In the genomic region with DNA sequence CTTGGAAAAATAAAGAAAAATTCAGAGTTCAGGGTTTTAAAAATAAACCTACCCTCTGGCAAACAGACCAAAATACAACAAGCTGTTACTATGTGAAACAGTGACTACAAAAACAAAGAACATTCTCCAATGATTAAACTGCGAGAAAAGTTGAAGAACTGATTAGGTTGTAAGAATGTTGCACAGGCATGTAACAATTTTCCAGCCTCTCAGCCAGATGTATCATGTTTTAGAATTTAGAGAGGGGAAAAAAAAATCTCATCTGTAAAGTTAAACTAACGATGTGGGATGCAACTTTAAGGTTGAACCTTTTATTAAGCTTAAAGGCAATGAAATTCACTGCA, we compare ENCODE assay signal across 8 cellular contexts.
A peak's percentile ranks its signal among the peaks of the same experiment; 100 is the strongest.
DNase-seq lines count a peak whose midpoint lies in the region; ATAC-seq and TF ChIP-seq lines count a peak whose summit lies in the region.

No MANE protein-coding gene starts in this region.

- intact Hi-C loops in activated CD8-positive, alpha-beta T cell treated with anti-CD3 and anti-CD28 coated beads for 36 hours (cut with micrococcal nuclease): no loop called here
- intact Hi-C loops in upper lobe of right lung (cut with DNase I) (no loop called here), posterior cingulate gyrus (cut with DNase I) (no loop called here), left colon (cut with DNase I, micrococcal nuclease) (no loop called here)

- no peak overlapping the region for H3K27ac Mint-ChIP-seq in activated CD8-positive, alpha-beta T cell treated with anti-CD3 and anti-CD28 coated beads for 36 hours
- no peak overlapping the region for H3K27ac Mint-ChIP-seq in activated CD8-positive, alpha-beta T cell treated with anti-CD3 and anti-CD28 coated beads, Interleukin-2, amount 10 ng/mL, durations not matched to agents 7 days and 5 days

- no peak for DNase-seq in activated CD8-positive, alpha-beta T cell treated with anti-CD3 and anti-CD28 coated beads for 36 hours
- DNase-seq in activated CD8-positive, alpha-beta T cell treated with anti-CD3 and anti-CD28 coated beads, Interleukin-2, amount 10 ng/mL, durations not matched to agents 7 days and 5 days: no peak
- DNase-seq in upper lobe of right lung (no peak), posterior cingulate gyrus (no peak), left colon (no peak)

- peaks cover 1% of the 10 kb centered on the region for H3K27me3 Mint-ChIP-seq in activated CD8-positive, alpha-beta T cell treated with anti-CD3 and anti-CD28 coated beads for 36 hours
- peaks cover 7% of the 10 kb centered on the region for H3K27me3 Mint-ChIP-seq in activated CD8-positive, alpha-beta T cell treated with anti-CD3 and anti-CD28 coated beads, Interleukin-2, amount 10 ng/mL, durations not matched to agents 7 days and 5 days (ENCODE audit: low read depth)

- no peak for ATAC-seq in activated CD8-positive, alpha-beta T cell treated with anti-CD3 and anti-CD28 coated beads for 36 hours
- no peak for ATAC-seq in activated CD8-positive, alpha-beta T cell treated with anti-CD3 and anti-CD28 coated beads, Interleukin-2, amount 10 ng/mL, durations not matched to agents 7 days and 5 days
- ATAC-seq in upper lobe of right lung (peak; percentile 6), HG03159 (IDR thresholded peaks at IDR 0.05; ENCODE audit: unreplicated experiment) (no peak), left colon (no peak)

- WGBS in mesodermal cell (ENCODE audit: insufficient coverage in 2 of 2), 2 experiments: no CpG with 5 or more reads among the region's 2 CpGs

- TF ChIP-seq CTCF in activated CD8-positive, alpha-beta T cell treated with anti-CD3 and anti-CD28 coated beads for 36 hours (IDR thresholded peaks at IDR 0.05): no peak
- TF ChIP-seq CTCF in upper lobe of right lung (IDR thresholded peaks at IDR 0.05): no peak

- H3K9me3 Mint-ChIP-seq in activated CD8-positive, alpha-beta T cell treated with anti-CD3 and anti-CD28 coated beads for 36 hours: no peaks in the 10 kb centered on the region
- no peaks in the 10 kb centered on the region for H3K9me3 Mint-ChIP-seq in activated CD8-positive, alpha-beta T cell treated with anti-CD3 and anti-CD28 coated beads, Interleukin-2, amount 10 ng/mL, durations not matched to agents 7 days and 5 days (ENCODE audit: insufficient read depth)

- H3K36me3 ChIP-seq in mesodermal cell (ENCODE audit: control insufficient read depth, insufficient read depth, low read length) (peaks cover 3% of the 10 kb centered on the region), upper lobe of right lung (no peaks in the 10 kb centered on the region)

- peak overlapping the region; percentile 3 for H3K4me3 Mint-ChIP-seq in activated CD8-positive, alpha-beta T cell treated with anti-CD3 and anti-CD28 coated beads for 36 hours
- no peak overlapping the region for H3K4me3 Mint-ChIP-seq in activated CD8-positive, alpha-beta T cell treated with anti-CD3 and anti-CD28 coated beads, Interleukin-2, amount 10 ng/mL, durations not matched to agents 7 days and 5 days

- H3K27ac ChIP-seq in cingulate gyrus (ENCODE audit: low read depth, low read length) (peak overlapping the region; percentile 71), mesodermal cell (ENCODE audit: low read depth, low read length, severe bottlenecking) (peak overlapping the region; percentile 99), upper lobe of right lung (peak overlapping the region; percentile 75)

- peaks cover 17% of the 10 kb centered on the region for H3K4me1 Mint-ChIP-seq in activated CD8-positive, alpha-beta T cell treated with anti-CD3 and anti-CD28 coated beads for 36 hours (ENCODE audit: low read depth)
- no peaks in the 10 kb centered on the region for H3K4me1 Mint-ChIP-seq in activated CD8-positive, alpha-beta T cell treated with anti-CD3 and anti-CD28 coated beads, Interleukin-2, amount 10 ng/mL, durations not matched to agents 7 days and 5 days (ENCODE audit: low read depth)

- H3K36me3 Mint-ChIP-seq in activated CD8-positive, alpha-beta T cell treated with anti-CD3 and anti-CD28 coated beads for 36 hours (ENCODE audit: low read depth): no peaks in the 10 kb centered on the region
- H3K36me3 Mint-ChIP-seq in activated CD8-positive, alpha-beta T cell treated with anti-CD3 and anti-CD28 coated beads, Interleukin-2, amount 10 ng/mL, durations not matched to agents 7 days and 5 days (ENCODE audit: low read depth): no peaks in the 10 kb centered on the region

- POLR2A ChIA-PET in activated CD8-positive, alpha-beta T cell treated with anti-CD3 and anti-CD28 coated beads for 36 hours (lab: Charles Lee): no interaction called here
- POLR2A ChIA-PET in activated CD8-positive, alpha-beta T cell treated with anti-CD3 and anti-CD28 coated beads, Interleukin-2, amount 10 ng/mL, durations not matched to agents 7 days and 5 days (lab: Charles Lee): interaction anchor here (0.7 kb wide), 1 partner anchor 27 kb away, joined by 4 read pairs; no protein-coding TSS in a partner anchor

- peaks cover 19% of the 10 kb centered on the region for H3K4me1 ChIP-seq in mesodermal cell (ENCODE audit: control insufficient read depth, insufficient read depth, low read length, poor library complexity, severe bottlenecking)
- peaks cover 22% of the 10 kb centered on the region for H3K4me1 ChIP-seq in upper lobe of right lung

- CTCF ChIA-PET in activated CD8-positive, alpha-beta T cell treated with anti-CD3 and anti-CD28 coated beads for 36 hours (lab: Charles Lee): no interaction called here
- CTCF ChIA-PET in activated CD8-positive, alpha-beta T cell treated with anti-CD3 and anti-CD28 coated beads, Interleukin-2, amount 10 ng/mL, durations not matched to agents 7 days and 5 days (lab: Charles Lee): interaction anchor here (0.7 kb wide), 1 partner anchor 27 kb away, joined by 3 read pairs; no protein-coding TSS in a partner anchor

- H3K27me3 ChIP-seq in upper lobe of right lung: no peaks in the 10 kb centered on the region

- H3K4me3 ChIP-seq in mesodermal cell (ENCODE audit: extremely low read depth, insufficient read depth, low read length, poor library complexity, severe bottlenecking) (no peak overlapping the region), upper lobe of right lung (peak overlapping the region; percentile 21)

- H3K9me3 ChIP-seq in mesodermal cell (ENCODE audit: control insufficient read depth, low read length) (no peaks in the 10 kb centered on the region), upper lobe of right lung (no peaks in the 10 kb centered on the region)
